9 cellular contexts compared by ENCODE assay signal in the genomic region with DNA sequence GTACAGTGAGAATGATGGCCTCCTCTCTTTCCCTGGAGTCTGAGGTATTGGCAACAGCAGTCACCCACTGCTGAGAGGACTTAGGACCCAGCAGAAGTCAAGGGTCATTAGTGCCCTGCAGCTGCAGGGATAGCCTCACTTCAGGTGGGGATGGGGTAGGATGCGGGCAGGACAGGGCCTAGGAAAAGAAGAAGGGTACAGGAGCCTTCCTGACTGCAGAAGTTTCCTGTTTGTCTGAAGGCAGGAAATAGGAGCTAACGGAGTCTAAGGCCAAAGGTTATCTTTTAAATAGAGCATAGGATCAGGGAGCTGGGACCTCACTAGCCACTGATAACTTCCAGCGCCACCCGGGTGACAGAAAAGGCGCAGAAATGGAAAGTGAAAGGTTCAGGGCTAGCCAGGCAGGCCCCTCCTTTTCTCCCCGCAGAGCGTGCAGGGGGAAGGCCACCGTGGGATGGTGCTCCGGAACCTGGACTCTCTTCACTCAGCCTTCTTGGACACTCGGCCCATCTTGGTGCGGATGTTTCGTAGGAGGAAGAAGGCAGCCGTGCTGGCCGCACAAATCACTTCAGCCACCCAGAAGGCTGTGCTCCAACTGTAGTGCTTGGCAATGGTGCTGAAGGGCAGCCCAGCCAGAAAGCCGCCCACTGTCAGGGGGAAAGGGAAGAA. TPM values are rescaled to one million over a fixed set of nuclear protein-coding genes. Genes with fewer than 3 reads are reported as not detected.
DNase-seq lines count a peak whose midpoint lies in the region; ATAC-seq and TF ChIP-seq lines count a peak whose summit lies in the region.
"Had no signal": no experiment of that assay in that cellular context is flagged by ENCODE, and none has a peak within 500 bp of the region (broad histone marks: within the 10 kb centered on the region; RNA-seq: fewer than 3 reads in every experiment).

No MANE protein-coding gene starts in this region.

- 40 to 56% (median 45%) methylated on average over 11 to 15 of the region's 15 CpGs for WGBS in adrenal gland, 4 donors
- WGBS in mesodermal cell (ENCODE audit: insufficient coverage in 2 of 2), 2 experiments, result 77 to 79% methylated on average over 11 to 12 of the region's 15 CpGs
- 63 to 73% methylated on average over 15 of the region's 15 CpGs for WGBS in upper lobe of left lung, 2 donors

- H3K27ac ChIP-seq in cardiac muscle cell, result peak overlapping the region; percentile 59
- H3K27ac ChIP-seq in adrenal gland, result peak overlapping the region in 3 of 5 donors; percentile 19 to 78 (median 62)
- H3K27ac ChIP-seq in mesodermal cell (ENCODE audit: low read depth, low read length, severe bottlenecking), result peak overlapping the region; percentile 76
- H3K27ac ChIP-seq in upper lobe of left lung, result peak overlapping the region; percentile 35 to 75 (median 68)

- H3K4me3 ChIP-seq in cardiac muscle cell (no peak overlapping the region), adrenal gland (no peak overlapping the region), mesodermal cell (ENCODE audit: extremely low read depth, insufficient read depth, low read length, poor library complexity, severe bottlenecking) (no peak overlapping the region), upper lobe of left lung (peak overlapping the region in 1 of 4 donors; percentile 18)

- no peak for TF ChIP-seq POLR2A in adrenal gland (IDR thresholded peaks at IDR 0.05)
- no peak for TF ChIP-seq POLR2A in upper lobe of left lung (IDR thresholded peaks at IDR 0.05)

- ATAC-seq in Right ventricle myocardium inferior (no peak), upper lobe of left lung (ENCODE audit: low FRiP score in 2 of 2) (no peak)

- no peak for TF ChIP-seq EP300 in upper lobe of left lung (IDR thresholded peaks at IDR 0.05)

- POLR2A ChIA-PET in HEK293T (lab: Yijun Ruan, JAX), result interaction anchor here (1.2 kb wide), 2 partner anchors 10 to 19 kb away, joined by 3 read pairs; no protein-coding TSS in a partner anchor

- H3K27me3 ChIP-seq in cardiac muscle cell (no peaks in the 10 kb centered on the region), adrenal gland (no peaks in the 10 kb centered on the region), upper lobe of left lung (no peaks in the 10 kb centered on the region)

- TF ChIP-seq CTCF in cardiac muscle cell (IDR thresholded peaks at IDR 0.05; ENCODE audit: low read depth, low read length), result no peak
- no peak for TF ChIP-seq CTCF in adrenal gland (IDR thresholded peaks at IDR 0.05)
- no peak for TF ChIP-seq CTCF in upper lobe of left lung (IDR thresholded peaks at IDR 0.05)

- H3K4me1 ChIP-seq in cardiac muscle cell (ENCODE audit: low read depth) (peaks cover 12% of the 10 kb centered on the region), adrenal gland (replicated peaks in 1 of 2) (peaks cover 8 to 33% of the 10 kb centered on the region in 2 donors), mesodermal cell (ENCODE audit: control insufficient read depth, insufficient read depth, low read length, poor library complexity, severe bottlenecking) (peaks cover 38% of the 10 kb centered on the region), upper lobe of left lung (peaks cover 32 to 48% (median 36%) of the 10 kb centered on the region in 4 donors)

- DNase-seq in cardiac muscle cell (ENCODE audit: low read depth in 1 of 2, low spot score in 1 of 2) (no peak), Right ventricle myocardium inferior (ENCODE audit: missing footprints) (no peak), adrenal gland (peak in 4 of 7 donors; percentile 44 to 60 (median 46)), upper lobe of left lung (no peak), MV-4-11 (lab: John Stamatoyannopoulos, UW) (no peak), OCI-M2 (lab: John Stamatoyannopoulos, UW; ENCODE audit: unreplicated experiment) (no peak), HEK293T (ENCODE audit: extremely low spot score) (no peak)
- DNase-seq: cortex of kidney had no signal

- peaks cover 25% of the 10 kb centered on the region for H3K36me3 ChIP-seq in cardiac muscle cell
- peaks cover 0 to 45% of the 10 kb centered on the region in 2 donors for H3K36me3 ChIP-seq in adrenal gland (replicated peaks in 1 of 2)
- peaks cover 85% of the 10 kb centered on the region for H3K36me3 ChIP-seq in mesodermal cell (ENCODE audit: control insufficient read depth, insufficient read depth, low read length)
- H3K36me3 ChIP-seq in upper lobe of left lung, result peaks cover 5 to 69% (median 29%) of the 10 kb centered on the region in 4 donors

- intact Hi-C loops in Right ventricle myocardium inferior (cut with DNase I), result no loop called here
- intact Hi-C loops in adrenal gland (cut with DNase I), result no loop called here

- CTCF ChIA-PET in HEK293T (lab: Yijun Ruan, JAX), result interaction anchor here (1.0 kb wide), 1 partner anchor 299 kb away, joined by 4 read pairs; no protein-coding TSS in a partner anchor

- H3K9me3 ChIP-seq in cardiac muscle cell (ENCODE audit: low read depth) (no peaks in the 10 kb centered on the region), adrenal gland (replicated peaks in 1 of 3) (no peaks in the 10 kb centered on the region), mesodermal cell (ENCODE audit: control insufficient read depth, low read length) (no peaks in the 10 kb centered on the region), upper lobe of left lung (no peaks in the 10 kb centered on the region)

TF ChIP-seq in HEK293T, 16 proteins besides CTCF, POLR2A, EP300 and RAD21:
- TF ChIP-seq SP1 (IDR thresholded peaks at IDR 0.05) (no peak), TARDBP (IDR thresholded peaks at IDR 0.05) (no peak), SUZ12 (IDR thresholded peaks at IDR 0.05) (no peak)

RNA-seq across cellular contexts. Expression of a gene that starts 6.0 kb away (rescaled TPM):
- 56.1 and 64.8 TPM in 2 replicates for total RNA-seq in cardiac muscle cell
- polyA plus RNA-seq in cardiac muscle cell, result 130 and 166 TPM in 2 replicates
- total RNA-seq in Right ventricle myocardium inferior, result 29.6 TPM
- 100 to 1,000 TPM in 2 of 8 donors, 10 to 100 TPM in 6; 43.4 to 116 (median 83.1) TPM for total RNA-seq in adrenal gland
- 100 to 1,000 TPM in 1 of 3 donors, 10 to 100 TPM in 2; 32.5 to 134 (median 32.9) TPM for polyA plus RNA-seq in adrenal gland
- 82.2 TPM for polyA plus RNA-seq in mesodermal cell (2013, experiment 1 of 2)
- 77.0 TPM for polyA plus RNA-seq in mesodermal cell (2013, experiment 2 of 2)
- total RNA-seq in upper lobe of left lung, result 10 to 100 TPM; 44.2 to 77.5 (median 63.6) TPM

RNA-seq across cellular contexts. Expression of a gene that starts 6.1 kb away (rescaled TPM):
- total RNA-seq in cardiac muscle cell (38.7 and 41.4 TPM in 2 replicates), Right ventricle myocardium inferior (7.2 TPM), adrenal gland (10 to 100 TPM; 17.6 to 38.9 (median 22.7) TPM), upper lobe of left lung (10 to 100 TPM; 11.4 to 29.0 (median 19.9) TPM)
- polyA plus RNA-seq in cardiac muscle cell (36.7 and 41.3 TPM in 2 replicates), adrenal gland (10 to 100 TPM in 2 of 3 donors, 1 to 10 TPM in 1; 9.2 to 29.3 (median 25.5) TPM)
- polyA plus RNA-seq in mesodermal cell (2013, experiment 1 of 2), result 23.5 TPM
- 22.4 TPM for polyA plus RNA-seq in mesodermal cell (2013, experiment 2 of 2)

RNA-seq across cellular contexts. Expression of a gene that starts 6.4 kb away (rescaled TPM):
- total RNA-seq in cardiac muscle cell, result 837 and 1,038 TPM in 2 replicates
- polyA plus RNA-seq in cardiac muscle cell, result 1,114 and 1,223 TPM in 2 replicates
- 876 TPM for total RNA-seq in Right ventricle myocardium inferior
- total RNA-seq in adrenal gland, result 1,000 to 10,000 TPM in 4 of 8 donors, 100 to 1,000 TPM in 4; 935 to 1,765 (median 999) TPM
- polyA plus RNA-seq in adrenal gland, result 1,000 to 10,000 TPM; 1,048 to 1,678 (median 1,557) TPM
- polyA plus RNA-seq in mesodermal cell (2013, experiment 1 of 2), result 1,110 TPM
- 1,173 TPM for polyA plus RNA-seq in mesodermal cell (2013, experiment 2 of 2)
- total RNA-seq in upper lobe of left lung, result 1,000 to 10,000 TPM in 2 of 6 donors, 100 to 1,000 TPM in 4; 253 to 1,288 (median 830) TPM

RNA-seq across cellular contexts. Expression of a gene that starts 26.6 kb away (rescaled TPM):
- total RNA-seq in cardiac muscle cell (26.6 and 78.2 TPM in 2 replicates), Right ventricle myocardium inferior (9.1 TPM), adrenal gland (10 to 100 TPM; 15.4 to 73.6 (median 25.0) TPM), upper lobe of left lung (100 to 1,000 TPM in 3 of 6 donors, 10 to 100 TPM in 3; 44.3 to 407 (median 94.3) TPM)
- polyA plus RNA-seq in cardiac muscle cell (25.2 and 27.0 TPM in 2 replicates), adrenal gland (100 to 1,000 TPM in 2 of 3 donors, 10 to 100 TPM in 1; 15.7 to 157 (median 137) TPM)
- 18.0 TPM for polyA plus RNA-seq in mesodermal cell (2013, experiment 1 of 2)
- 20.9 TPM for polyA plus RNA-seq in mesodermal cell (2013, experiment 2 of 2)

RNA-seq across cellular contexts. Expression of a gene that starts 32.4 kb away (rescaled TPM):
- 103 and 187 TPM in 2 replicates for total RNA-seq in cardiac muscle cell
- 65.5 and 125 TPM in 2 replicates for polyA plus RNA-seq in cardiac muscle cell
- total RNA-seq in Right ventricle myocardium inferior, result 78.3 TPM
- 100 to 1,000 TPM in 3 of 8 donors, 10 to 100 TPM in 5; 43.5 to 301 (median 74.7) TPM for total RNA-seq in adrenal gland
- polyA plus RNA-seq in adrenal gland, result 100 to 1,000 TPM in 1 of 3 donors, 10 to 100 TPM in 2; 44.1 to 174 (median 47.0) TPM
- 246 TPM for polyA plus RNA-seq in mesodermal cell (2013, experiment 1 of 2)
- polyA plus RNA-seq in mesodermal cell (2013, experiment 2 of 2), result 207 TPM
- 100 to 1,000 TPM in 1 of 6 donors, 10 to 100 TPM in 5; 33.5 to 202 (median 72.7) TPM for total RNA-seq in upper lobe of left lung

Comparison
In these comparisons a context has a peak if more than half of its experiments do, and no peak if none do; other contexts are left out.
1. DNase-seq: peak in adrenal gland (4 of 7); none in cardiac muscle cell (0 of 2), Right ventricle myocardium inferior (single experiment), upper lobe of left lung (0 of 2), MV-4-11 (single experiment), OCI-M2 (single experiment) and HEK293T (single experiment).
2. Peak in every context shown above with its lines, with median percentiles within 50 percentile points of each other: H3K27ac ChIP-seq.